Comparison of ENCODE assay signal across 20 cellular contexts in genomic region chr4:26412381-26413372, GRCh38.
DNase-seq lines count a peak whose midpoint lies in the region; ATAC-seq, FAIRE-seq and TF ChIP-seq lines count a peak whose summit lies in the region.
"Had no signal": no experiment of that assay in that cellular context is flagged by ENCODE, and none has a peak within 500 bp of the region (broad histone marks: within the 10 kb centered on the region; RNA-seq: fewer than 3 reads in every experiment).

No MANE protein-coding gene starts in this region.

- no peaks in the 10 kb centered on the region for H3K9me2 ChIP-seq in GM23338 (ENCODE audit: insufficient read depth)

- 31 to 32% methylated on average over 7 of the region's 7 CpGs for whole genome bisulfite sequencing in pancreas, 2 donors

- ATAC-seq in GM23338: no peak
- ATAC-seq in pancreas: peak; percentile 76 to 91 (median 86)
- no peak for ATAC-seq in HG03469 (IDR thresholded peaks at IDR 0.05; ENCODE audit: unreplicated experiment)
- ATAC-seq: activated CD8-positive, alpha-beta memory T cell treated with anti-CD3 and anti-CD28 coated beads, Interleukin-2, amount 10 ng/mL, durations not matched to agents 7 days and 5 days; foreskin keratinocyte had no signal

- H3K27ac Mint-ChIP-seq in GM23338: no peak overlapping the region; the same call in 1 of the 2 replicates
- H3K27ac Mint-ChIP-seq: activated CD8-positive, alpha-beta memory T cell treated with anti-CD3 and anti-CD28 coated beads, Interleukin-2, amount 10 ng/mL, durations not matched to agents 7 days and 5 days; activated naive CD4-positive, alpha-beta T cell treated with anti-CD3 and anti-CD28 coated beads, Interleukin-2, amount 50 U/mL, for 24 hours had no signal

- peaks cover 86% of the 10 kb centered on the region for H3K79me2 ChIP-seq in GM23338 (replicated peaks; ENCODE audit: insufficient read depth)

- H4K20me1 ChIP-seq in GM23338 (replicated peaks; ENCODE audit: insufficient read depth): no peaks in the 10 kb centered on the region

- H2AFZ ChIP-seq in GM23338: no peak overlapping the region

- H3K4me1 ChIP-seq in GM23338 (ENCODE audit: insufficient read depth) (peaks cover 18% of the 10 kb centered on the region), cardiac muscle cell (ENCODE audit: low read depth) (no peaks in the 10 kb centered on the region), pancreas (peaks cover 0 to 20% (median 15%) of the 10 kb centered on the region in 3 donors)
- H3K4me1 ChIP-seq: foreskin keratinocyte had no signal

- H3K9me3 Mint-ChIP-seq in GM23338: no peaks in the 10 kb centered on the region
- H3K9me3 Mint-ChIP-seq: activated naive CD4-positive, alpha-beta T cell treated with anti-CD3 and anti-CD28 coated beads, Interleukin-2, amount 50 U/mL, for 24 hours; neural crest cell had no signal

- no peak overlapping the region for H3K4me2 ChIP-seq in GM23338

- no peak for DNase-seq in GM23338 (ENCODE audit: low spot score)
- DNase-seq in WERI-Rb-1: peak; percentile 23
- peak in 1 of 2 donors; percentile 48 for DNase-seq in cardiac muscle cell (ENCODE audit: low read depth in 1 of 2, low spot score in 1 of 2)
- DNase-seq in pancreas: peak in 4 of 6 donors; percentile 60 to 83 (median 67)
- no peak for DNase-seq in DMS 273 treated with DMSO at 0.1 percent for 48 hours (lab: John Stamatoyannopoulos, UW)
- DNase-seq in D341Med (ENCODE audit: low spot score): no peak
- DNase-seq in activated CD8-positive, alpha-beta memory T cell treated with anti-CD3 and anti-CD28 coated beads for 24 hours: no peak
- DNase-seq: activated CD8-positive, alpha-beta memory T cell treated with anti-CD3 and anti-CD28 coated beads, Interleukin-2, amount 10 ng/mL, durations not matched to agents 7 days and 5 days; cortex of kidney; DND-41; foreskin keratinocyte; NCI-H1105; NCI-H526 had no signal

- H3K27ac ChIP-seq in GM23338 (ENCODE audit: low read depth) (peak overlapping the region; percentile 33; the same call in 1 of the 2 replicates), WERI-Rb-1 (no peak overlapping the region), cardiac muscle cell (peak overlapping the region; percentile 16), pancreas (peak overlapping the region in 2 of 4 donors; percentile 20 to 35)
- H3K27ac ChIP-seq: foreskin keratinocyte, vagina had no signal

- H3K4me3 ChIP-seq in GM23338 (no peak overlapping the region), WERI-Rb-1 (ENCODE audit: low read depth, low read length) (no peak overlapping the region), cardiac muscle cell (no peak overlapping the region), pancreas (no peak overlapping the region)
- H3K4me3 ChIP-seq: vagina had no signal

- H3K27me3 Mint-ChIP-seq in GM23338 (ENCODE audit: insufficient read depth, low read depth, poor library complexity): peaks cover 4% of the 10 kb centered on the region
- H3K27me3 Mint-ChIP-seq: activated CD8-positive, alpha-beta memory T cell treated with anti-CD3 and anti-CD28 coated beads, Interleukin-2, amount 10 ng/mL, durations not matched to agents 7 days and 5 days; activated naive CD4-positive, alpha-beta T cell treated with anti-CD3 and anti-CD28 coated beads, Interleukin-2, amount 50 U/mL, for 24 hours had no signal

- peaks cover 42% of the 10 kb centered on the region for H3K36me3 Mint-ChIP-seq in GM23338 (ENCODE audit: low read depth)

- H3K27me3 ChIP-seq in GM23338 (ENCODE audit: insufficient read depth) (no peaks in the 10 kb centered on the region), WERI-Rb-1 (ENCODE audit: insufficient read depth, low read depth, severe bottlenecking) (no peaks in the 10 kb centered on the region), cardiac muscle cell (no peaks in the 10 kb centered on the region), pancreas (no peaks in the 10 kb centered on the region)
- H3K27me3 ChIP-seq: foreskin keratinocyte, vagina had no signal

- intact Hi-C loops in pancreas (cut with DNase I): loop anchor here in 1 of 3 donors (5.0 kb wide), 1 partner anchor 330 kb away; no protein-coding TSS in a partner anchor

- no peaks in the 10 kb centered on the region for H3F3A ChIP-seq in GM23338 (replicated peaks; ENCODE audit: low read depth)

- H3K4me3 Mint-ChIP-seq in GM23338: no peak overlapping the region
- H3K4me3 Mint-ChIP-seq: activated CD8-positive, alpha-beta memory T cell treated with anti-CD3 and anti-CD28 coated beads, Interleukin-2, amount 10 ng/mL, durations not matched to agents 7 days and 5 days; activated naive CD4-positive, alpha-beta T cell treated with anti-CD3 and anti-CD28 coated beads, Interleukin-2, amount 50 U/mL, for 24 hours; neural crest cell had no signal

- H3K9me3 ChIP-seq in WERI-Rb-1 (ENCODE audit: severe bottlenecking) (no peaks in the 10 kb centered on the region), cardiac muscle cell (ENCODE audit: low read depth) (no peaks in the 10 kb centered on the region), pancreas (no peaks in the 10 kb centered on the region)
- H3K9me3 ChIP-seq: vagina had no signal

- peaks cover 10% of the 10 kb centered on the region for H3K4me1 Mint-ChIP-seq in GM23338
- H3K4me1 Mint-ChIP-seq: activated naive CD4-positive, alpha-beta T cell treated with anti-CD3 and anti-CD28 coated beads, Interleukin-2, amount 50 U/mL, for 24 hours; neural crest cell had no signal

- no peak for FAIRE-seq in pancreas (lab: Jason Lieb, UNC)
- FAIRE-seq: GM12891, H54, keratinocyte had no signal

- H3K36me3 ChIP-seq in GM23338 (ENCODE audit: insufficient read depth): no peaks in the 10 kb centered on the region; the same call in 1 of the 2 replicates
- H3K36me3 ChIP-seq in WERI-Rb-1: peaks cover 54% of the 10 kb centered on the region
- H3K36me3 ChIP-seq in cardiac muscle cell: peaks cover 15% of the 10 kb centered on the region
- H3K36me3 ChIP-seq in pancreas: peaks cover 0 to 7% (median 0%) of the 10 kb centered on the region in 3 donors

- no peak for TF ChIP-seq CTCF in GM23338 (conservative IDR thresholded peaks at IDR 0.05; ENCODE audit: low read depth in 2 of 2)
- TF ChIP-seq CTCF in WERI-Rb-1 (IDR thresholded peaks at IDR 0.05; ENCODE audit: low read depth, low read length): no peak
- TF ChIP-seq CTCF in cardiac muscle cell (IDR thresholded peaks at IDR 0.05; ENCODE audit: low read depth, low read length): no peak
- no peak for TF ChIP-seq CTCF in pancreas (IDR thresholded peaks at IDR 0.05)

TF ChIP-seq in GM23338, 12 proteins besides CTCF, POLR2A, EP300 and RAD21 (continues in another document):
- no peak for TF ChIP-seq ZNF331 (CRISPR knock-in tag; IDR thresholded peaks at IDR 0.05; ENCODE audit: low read depth)
- TF ChIP-seq ZNF114 (CRISPR knock-in tag; IDR thresholded peaks at IDR 0.05): no peak
- no peak for TF ChIP-seq EZH2 (IDR thresholded peaks at IDR 0.05; ENCODE audit: low read depth, unreplicated experiment)
- TF ChIP-seq ZNF462 (CRISPR knock-in tag; IDR thresholded peaks at IDR 0.05): no peak

Comparison
In these comparisons a context has a peak if more than half of its experiments do, and no peak if none do; other contexts are left out.
1. ATAC-seq: peak in pancreas (4 of 4); none in GM23338 (single experiment) and HG03469 (single experiment).
2. DNase-seq: peak in WERI-Rb-1 (single experiment) and pancreas (4 of 6); none in GM23338 (single experiment), DMS 273 treated with DMSO at 0.1 percent for 48 hours (single experiment), D341Med (single experiment) and activated CD8-positive, alpha-beta memory T cell treated with anti-CD3 and anti-CD28 coated beads for 24 hours (single experiment).